Comparison of ENCODE assay signal across 19 cellular contexts in the genomic region with DNA sequence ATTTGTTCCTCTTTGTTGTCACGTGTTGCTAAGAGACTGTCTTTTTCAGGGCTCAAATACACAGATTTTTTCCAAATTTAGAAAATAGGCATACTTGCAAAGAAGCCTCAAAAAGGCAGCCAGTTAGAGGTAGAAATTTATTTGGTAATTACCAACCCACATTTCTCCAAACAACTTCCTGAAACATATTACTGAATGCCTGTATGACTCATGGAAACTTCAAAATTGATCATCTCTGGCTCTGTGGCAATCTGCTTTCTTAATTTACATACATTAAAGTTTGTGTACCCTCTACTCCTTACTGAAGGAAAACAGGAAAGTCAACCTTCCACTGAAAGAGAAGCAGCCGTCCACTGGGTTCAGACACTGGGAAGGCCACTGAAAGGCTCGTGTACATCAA. TPM values are rescaled to one million over a fixed set of nuclear protein-coding genes. Genes with fewer than 3 reads are reported as not detected.
DNase-seq lines count a peak whose midpoint lies in the region; ATAC-seq, FAIRE-seq and TF ChIP-seq lines count a peak whose summit lies in the region.
"Had no signal": no experiment of that assay in that cellular context is flagged by ENCODE, and none has a peak within 500 bp of the region (broad histone marks: within the 10 kb centered on the region; RNA-seq: fewer than 3 reads in every experiment).

No MANE protein-coding gene starts in this region.

- peak overlapping the region; percentile 4 for H3K27ac Mint-ChIP-seq in nephron progenitor cell
- H3K27ac Mint-ChIP-seq: activated CD4-positive, alpha-beta memory T cell treated with anti-CD3 and anti-CD28 coated beads, Interleukin-2, amount 10 ng/mL, durations not matched to agents 7 days and 5 days; activated naive CD8-positive, alpha-beta T cell treated with anti-CD3 and anti-CD28 coated beads, Interleukin-2, amount 50 U/mL, for 24 hours had no signal

- no peak for TF ChIP-seq POLR2A in gastroesophageal sphincter (IDR thresholded peaks at IDR 0.05)

- no peaks in the 10 kb centered on the region for H3K4me1 ChIP-seq in gastroesophageal sphincter
- H3K4me1 ChIP-seq: right lobe of liver, testis had no signal

- no peak for TF ChIP-seq EP300 in gastroesophageal sphincter (IDR thresholded peaks at IDR 0.05)

- 70 to 81% methylated on average over 3 of the region's 3 CpGs for WGBS in gastroesophageal sphincter (ENCODE audit: low coverage in 1 of 2), 2 donors

- TF ChIP-seq CTCF in GM12865 (IDR thresholded peaks at IDR 0.05; ENCODE audit: insufficient read depth, low read depth, low read length, missing control alignments) = no peak
- no peak for TF ChIP-seq CTCF in bronchial epithelial cell (IDR thresholded peaks at IDR 0.05; ENCODE audit: insufficient read depth, low read length, severe bottlenecking)
- no peak for TF ChIP-seq CTCF in nephron progenitor cell (IDR thresholded peaks at IDR 0.05)
- no peak for TF ChIP-seq CTCF in gastroesophageal sphincter (IDR thresholded peaks at IDR 0.05)

- H3K4me3 Mint-ChIP-seq in nephron progenitor cell = no peak overlapping the region
- H3K4me3 Mint-ChIP-seq: activated CD4-positive, alpha-beta memory T cell treated with anti-CD3 and anti-CD28 coated beads, Interleukin-2, amount 10 ng/mL, durations not matched to agents 7 days and 5 days; activated naive CD8-positive, alpha-beta T cell treated with anti-CD3 and anti-CD28 coated beads, Interleukin-2, amount 50 U/mL, for 24 hours; central memory CD8-positive, alpha-beta T cell had no signal

- no peak overlapping the region for H3K4me3 ChIP-seq in GM12865 (ENCODE audit: low read depth, low read length)
- H3K4me3 ChIP-seq in bronchial epithelial cell (ENCODE audit: low read depth, low read length) = no peak overlapping the region
- no peak overlapping the region for H3K4me3 ChIP-seq in gastroesophageal sphincter
- H3K4me3 ChIP-seq: gastrocnemius medialis, right lobe of liver, SJSA1, testis had no signal

- H3K36me3 ChIP-seq in bronchial epithelial cell (ENCODE audit: control insufficient read depth, insufficient read depth, low read length) (no peaks in the 10 kb centered on the region), gastroesophageal sphincter (no peaks in the 10 kb centered on the region)
- H3K36me3 ChIP-seq: gastrocnemius medialis, right lobe of liver, SJSA1 had no signal

- H3K27ac ChIP-seq in gastroesophageal sphincter = no peak overlapping the region
- H3K27ac ChIP-seq: gastrocnemius medialis, right lobe of liver, SJSA1, testis had no signal

- peaks cover 13% of the 10 kb centered on the region for H3K9me3 Mint-ChIP-seq in nephron progenitor cell
- H3K9me3 Mint-ChIP-seq: activated CD4-positive, alpha-beta memory T cell treated with anti-CD3 and anti-CD28 coated beads, Interleukin-2, amount 10 ng/mL, durations not matched to agents 7 days and 5 days; activated naive CD8-positive, alpha-beta T cell treated with anti-CD3 and anti-CD28 coated beads, Interleukin-2, amount 50 U/mL, for 24 hours; central memory CD8-positive, alpha-beta T cell had no signal

- peaks cover 20% of the 10 kb centered on the region for H3K36me3 Mint-ChIP-seq in nephron progenitor cell (ENCODE audit: low read depth)

- DNase-seq in GM12865 (ENCODE audit: low read depth) (peak; percentile 15), MV-4-11 (lab: John Stamatoyannopoulos, UW) (peak; percentile 77), bronchial epithelial cell (ENCODE audit: low read depth) (peak; percentile 60), nephron progenitor cell (no peak), T-helper 1 cell (no peak), DMS53 treated with DMSO at 0.1 percent for 48 hours (lab: John Stamatoyannopoulos, UW; ENCODE audit: unreplicated experiment) (no peak)
- DNase-seq: activated CD4-positive, alpha-beta memory T cell treated with anti-CD3 and anti-CD28 coated beads, Interleukin-2, amount 10 ng/mL, durations not matched to agents 7 days and 5 days; activated naive CD8-positive, alpha-beta T cell treated with anti-CD3 and anti-CD28 coated beads, Interleukin-2, amount 50 U/mL, for 24 hours; DMS79; gastrocnemius medialis; GOT3; NCI-H1417; right lobe of liver; testis had no signal

- H3K9me3 ChIP-seq in gastroesophageal sphincter = no peaks in the 10 kb centered on the region
- H3K9me3 ChIP-seq: gastrocnemius medialis, right lobe of liver, SJSA1, testis had no signal

- peaks cover 32% of the 10 kb centered on the region for H3K4me1 Mint-ChIP-seq in nephron progenitor cell
- H3K4me1 Mint-ChIP-seq: activated CD4-positive, alpha-beta memory T cell treated with anti-CD3 and anti-CD28 coated beads, Interleukin-2, amount 10 ng/mL, durations not matched to agents 7 days and 5 days; central memory CD8-positive, alpha-beta T cell had no signal

- peaks cover 2% of the 10 kb centered on the region for H3K27me3 Mint-ChIP-seq in nephron progenitor cell (ENCODE audit: low read depth, poor library complexity)
- H3K27me3 Mint-ChIP-seq: activated CD4-positive, alpha-beta memory T cell treated with anti-CD3 and anti-CD28 coated beads, Interleukin-2, amount 10 ng/mL, durations not matched to agents 7 days and 5 days; activated naive CD8-positive, alpha-beta T cell treated with anti-CD3 and anti-CD28 coated beads, Interleukin-2, amount 50 U/mL, for 24 hours; central memory CD8-positive, alpha-beta T cell had no signal

- ATAC-seq in gastroesophageal sphincter (no peak), HG03135 (IDR thresholded peaks at IDR 0.05; ENCODE audit: unreplicated experiment) (no peak)
- ATAC-seq: activated naive CD8-positive, alpha-beta T cell treated with anti-CD3 and anti-CD28 coated beads, Interleukin-2, amount 50 U/mL, for 24 hours; gastrocnemius medialis had no signal

- FAIRE-seq in bronchial epithelial cell (lab: Jason Lieb, UNC) = no peak
- FAIRE-seq: endometrium had no signal

- H3K27me3 ChIP-seq in bronchial epithelial cell (ENCODE audit: control insufficient read depth, insufficient read depth, low read length) (no peaks in the 10 kb centered on the region), gastroesophageal sphincter (no peaks in the 10 kb centered on the region)
- H3K27me3 ChIP-seq: gastrocnemius medialis, right lobe of liver, SJSA1, testis had no signal

RNA-seq across cellular contexts. Expression of gene PPM1H, which starts 36.4 kb away (rescaled TPM):
- total RNA-seq in bronchial epithelial cell = 0.79 and 0.90 TPM in 2 replicates
- total RNA-seq in gastroesophageal sphincter = 1 to 10 TPM; 1.3 to 1.9 (median 1.6) TPM
- total RNA-seq: activated CD4-positive, alpha-beta memory T cell treated with anti-CD3 and anti-CD28 coated beads, Interleukin-2, amount 10 ng/mL, durations not matched to agents 7 days and 5 days had no signal

Comparison
In these comparisons a context has a peak if more than half of its experiments do, and no peak if none do; other contexts are left out.
1. DNase-seq: peak in GM12865 (single experiment), MV-4-11 (single experiment) and bronchial epithelial cell (single experiment); none in nephron progenitor cell (single experiment), T-helper 1 cell (0 of 5) and DMS53 treated with DMSO at 0.1 percent for 48 hours (single experiment).